ENCODE assay signal across 8 cellular contexts in genomic region chr6:43517503-43518357, GRCh38. TPM values are rescaled to one million over a fixed set of nuclear protein-coding genes. Genes with fewer than 3 reads are reported as not detected.
DNase-seq lines count a peak whose midpoint lies in the region; ATAC-seq and TF ChIP-seq lines count a peak whose summit lies in the region.

No MANE protein-coding gene starts in this region.

- ATAC-seq in T-helper 17 cell (peak; percentile 2), GM21717 (IDR thresholded peaks at IDR 0.05; ENCODE audit: unreplicated experiment) (no peak), HG03442 (IDR thresholded peaks at IDR 0.05; ENCODE audit: unreplicated experiment) (no peak)

- peaks cover 28% of the 10 kb centered on the region for H3K4me1 Mint-ChIP-seq in T-helper 17 cell

- peak overlapping the region; percentile 100 for H3K4me3 ChIP-seq in iPS-18a (ENCODE audit: low read length)
- peak overlapping the region; percentile 80 to 99 (median 94) for H3K4me3 ChIP-seq in tibial nerve

- H3K36me3 ChIP-seq in iPS-18a (ENCODE audit: control insufficient read depth, low read depth, low read length) (peaks cover 60% of the 10 kb centered on the region), tibial nerve (peaks cover 0 to 66% (median 41%) of the 10 kb centered on the region in 3 donors)

- peak; percentile 16 for DNase-seq in activated T-cell treated with anti-CD3 and anti-CD28 coated beads for 24 hours (ENCODE audit: low read depth)
- DNase-seq in activated T-cell treated with anti-CD3 and anti-CD28 coated beads for 4 hours, result no peak
- DNase-seq in T-helper 17 cell, result no peak
- no peak for DNase-seq in tibial nerve (ENCODE audit: low spot score in 2 of 2)
- no peak for DNase-seq in NCI-H1436 (lab: John Stamatoyannopoulos, UW)

- no peaks in the 10 kb centered on the region for H3K27me3 Mint-ChIP-seq in T-helper 17 cell

- no peaks in the 10 kb centered on the region for H3K27me3 ChIP-seq in iPS-18a (ENCODE audit: control insufficient read depth, insufficient read depth, low read length)
- H3K27me3 ChIP-seq in tibial nerve, result no peaks in the 10 kb centered on the region

- H3K4me1 ChIP-seq in iPS-18a (ENCODE audit: control insufficient read depth, low read depth, low read length) (peaks cover 5% of the 10 kb centered on the region), tibial nerve (peaks cover 0 to 46% (median 24%) of the 10 kb centered on the region in 4 donors)

- H3K9ac ChIP-seq in iPS-18a (ENCODE audit: low read length), result peak overlapping the region; percentile 100

- WGBS in tibial nerve, 2 donors, result 5% methylated on average over 10 of the region's 10 CpGs

- TF ChIP-seq POLR2A in tibial nerve (IDR thresholded peaks at IDR 0.05), result no peak

- peak overlapping the region; percentile 98 for H3K27ac ChIP-seq in iPS-18a (ENCODE audit: low read length)
- peak overlapping the region; percentile 36 to 93 (median 76) for H3K27ac ChIP-seq in tibial nerve

- no peak overlapping the region for H3K4me3 Mint-ChIP-seq in T-helper 17 cell

- no peak overlapping the region for H3K27ac Mint-ChIP-seq in T-helper 17 cell

- TF ChIP-seq CTCF in tibial nerve (IDR thresholded peaks at IDR 0.05), result no peak

- no peak for TF ChIP-seq EP300 in tibial nerve (IDR thresholded peaks at IDR 0.05)

- H3K36me3 Mint-ChIP-seq in T-helper 17 cell (ENCODE audit: low read depth), result peaks cover 2% of the 10 kb centered on the region

- H3K9me3 ChIP-seq in T-helper 17 cell (ENCODE audit: control insufficient read depth, low read length, poor library complexity, severe bottlenecking), result no peaks in the 10 kb centered on the region
- H3K9me3 ChIP-seq in iPS-18a (ENCODE audit: control insufficient read depth, low read depth, low read length), result no peaks in the 10 kb centered on the region
- H3K9me3 ChIP-seq in tibial nerve, result no peaks in the 10 kb centered on the region

RNA-seq across cellular contexts. Expression of gene POLR1C, which starts 0.8 kb away (rescaled TPM):
- 10 to 100 TPM; 51.6 to 54.9 TPM for total RNA-seq in T-helper 17 cell
- 10 to 100 TPM; 24.5 to 45.5 (median 29.7) TPM for total RNA-seq in tibial nerve

RNA-seq across cellular contexts. Expression of gene YIPF3, which starts 1.0 kb away (rescaled TPM):
- total RNA-seq in T-helper 17 cell (10 to 100 TPM; 50.5 to 55.9 TPM), tibial nerve (100 to 1,000 TPM in 1 of 4 donors, 10 to 100 TPM in 3; 61.7 to 105 (median 77.9) TPM)

RNA-seq across cellular contexts. Expression of gene LRRC73, which starts 7.6 kb away (rescaled TPM):
- total RNA-seq in T-helper 17 cell (under 1 TPM; 0.37 TPM), tibial nerve (1 to 10 TPM in 3 of 4 donors, under 1 TPM in 1; 0.59 to 2.4 (median 1.3) TPM)

RNA-seq across cellular contexts. Expression of gene TJAP1, which starts 40.4 kb away (rescaled TPM):
- total RNA-seq in T-helper 17 cell (10 to 100 TPM; 33.2 to 36.3 TPM), tibial nerve (10 to 100 TPM; 30.2 to 43.8 (median 32.3) TPM)

RNA-seq across cellular contexts. Expression of gene XPO5, which starts 58.1 kb away (rescaled TPM):
- total RNA-seq in T-helper 17 cell (10 to 100 TPM; 38.3 to 48.6 TPM), tibial nerve (10 to 100 TPM; 12.5 to 38.3 (median 32.8) TPM)
